In genomic region chr9:135857843-135858242, GRCh38 we compare ENCODE assay signal across 21 cellular contexts.
"Had no signal": no experiment of that assay in that cellular context is flagged by ENCODE, and none has a peak within 500 bp of the region (broad histone marks: within the 10 kb centered on the region; RNA-seq: fewer than 3 reads in every experiment).

No MANE protein-coding gene starts in this region.

- H3K4me3 Mint-ChIP-seq: activated naive CD4-positive, alpha-beta T cell treated with anti-CD3 and anti-CD28 coated beads, Interleukin-2, amount 10 ng/mL, durations not matched to agents 7 days and 5 days; nephron progenitor cell had no signal

- H3K9me3 ChIP-seq: body of pancreas, colonic mucosa, esophagus squamous epithelium, right atrium auricular region, transverse colon, vagina had no signal

- DNase-seq: activated CD4-positive, alpha-beta T cell treated with anti-CD3 and anti-CD28 coated beads, Interleukin-2, amount 50 U/mL, for 4 hours; activated CD4-positive, CD25-positive, alpha-beta regulatory T cell treated with anti-CD3 and anti-CD28 coated beads, Interleukin-2, amount 50 U/mL, for 72 hours; activated naive CD4-positive, alpha-beta T cell treated with anti-CD3 and anti-CD28 coated beads, Interleukin-2, amount 10 ng/mL, durations not matched to agents 7 days and 5 days; activated T-cell treated with anti-CD3 and anti-CD28 coated beads for 4 hours; body of pancreas; central memory CD4-positive, alpha-beta T cell; colonic mucosa; esophagus squamous epithelium; foreskin melanocyte; kidney glomerular epithelial cell; nephron progenitor cell; occipital lobe; small intestine; stimulated activated CD4-positive, alpha-beta T cell treated with anti-CD3 and anti-CD28 coated beads, Interleukin-4, amount 100 ng/mL, for 24 hours; stimulated activated naive CD4-positive, alpha-beta T cell; T-helper 9 cell; transverse colon had no signal

- H3K27ac Mint-ChIP-seq: activated naive CD4-positive, alpha-beta T cell treated with anti-CD3 and anti-CD28 coated beads, Interleukin-2, amount 10 ng/mL, durations not matched to agents 7 days and 5 days; activated T-helper 2 cell treated with anti-CD3 and anti-CD28 coated beads, Interferon-gamma antibody, Interleukin-2, Interleukin-4, amounts not matched to agents 10 μg/mL and 5 μg/mL and 100 μg/mL, durations not matched to agents 14 hours and 24 hours and 36 hours; nephron progenitor cell had no signal

- H3K27me3 Mint-ChIP-seq: activated naive CD4-positive, alpha-beta T cell treated with anti-CD3 and anti-CD28 coated beads, Interleukin-2, amount 10 ng/mL, durations not matched to agents 7 days and 5 days; progenitor cell of endocrine pancreas had no signal

- H3K4me3 ChIP-seq: body of pancreas, colonic mucosa, esophagus squamous epithelium, right atrium auricular region, transverse colon, vagina had no signal

- ATAC-seq: body of pancreas had no signal

- H3K27me3 ChIP-seq: body of pancreas, colonic mucosa, esophagus squamous epithelium, right atrium auricular region, transverse colon, vagina had no signal

- H3K9me3 Mint-ChIP-seq: activated naive CD4-positive, alpha-beta T cell treated with anti-CD3 and anti-CD28 coated beads, Interleukin-2, amount 10 ng/mL, durations not matched to agents 7 days and 5 days; activated T-helper 2 cell treated with anti-CD3 and anti-CD28 coated beads, Interferon-gamma antibody, Interleukin-2, Interleukin-4, amounts not matched to agents 10 μg/mL and 5 μg/mL and 100 μg/mL, durations not matched to agents 14 hours and 24 hours and 36 hours; nephron progenitor cell had no signal

- H3K27ac ChIP-seq: body of pancreas, colonic mucosa, right atrium auricular region, transverse colon, vagina had no signal

- H3K4me1 Mint-ChIP-seq: nephron progenitor cell had no signal
